In genomic region chr6:158784505-158784904, GRCh38 we compare ENCODE assay signal across 1 cellular context.
TF ChIP-seq lines count a peak whose summit lies in the region.

No MANE protein-coding gene starts in this region.

TF ChIP-seq in GM23338, 12 proteins besides CTCF, POLR2A, EP300 and RAD21 (continued from another document):
- no peak for TF ChIP-seq ZNF462 (CRISPR knock-in tag; IDR thresholded peaks at IDR 0.05)
- no peak for TF ChIP-seq ZNF114 (CRISPR knock-in tag; IDR thresholded peaks at IDR 0.05)
